In the genomic region with DNA sequence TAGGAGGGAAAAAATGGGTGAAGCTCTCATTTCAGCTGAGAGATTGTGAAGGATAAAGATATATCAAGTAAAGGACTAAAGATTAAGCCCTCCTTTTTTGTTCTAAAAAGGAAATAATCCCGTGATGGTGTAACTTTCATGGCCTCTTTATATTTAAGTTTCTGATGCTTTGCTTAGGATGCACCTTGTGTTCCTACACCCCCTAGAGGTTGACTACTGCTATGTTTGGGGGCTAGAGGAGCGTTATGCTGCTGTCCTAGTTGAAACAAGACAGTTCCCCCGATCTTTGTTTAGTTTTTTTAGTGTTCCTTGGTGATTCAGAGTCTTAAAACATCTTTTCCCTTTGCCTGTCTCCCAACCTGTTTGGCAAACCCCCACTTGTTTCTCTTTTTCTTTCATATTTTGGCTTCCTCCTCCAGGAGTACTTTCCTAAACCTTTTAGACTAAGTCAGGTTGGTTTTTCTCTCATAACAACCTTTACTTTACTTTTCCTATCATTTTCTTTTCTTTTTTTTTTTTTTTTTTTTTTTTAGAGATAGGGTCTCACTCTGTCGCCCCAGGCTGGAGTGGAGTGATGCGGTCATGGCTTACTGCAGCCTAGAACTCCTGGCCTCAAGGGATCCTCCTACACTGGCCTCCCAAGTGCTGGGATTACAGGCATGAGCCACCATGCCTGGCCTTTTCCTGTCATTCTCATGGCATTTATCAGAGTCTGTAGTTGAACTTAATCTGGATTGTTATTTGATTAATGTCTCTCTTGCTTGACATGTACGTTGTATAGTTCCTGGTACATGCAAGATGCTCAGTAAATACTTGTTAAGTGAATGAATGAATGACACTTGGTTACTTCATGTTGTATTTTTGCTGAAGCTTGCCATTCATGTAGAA, we compare ENCODE assay signal across 8 cellular contexts. TPM values are rescaled to one million over a fixed set of nuclear protein-coding genes. Genes with fewer than 3 reads are reported as not detected.
DNase-seq lines count a peak whose midpoint lies in the region; ATAC-seq and TF ChIP-seq lines count a peak whose summit lies in the region.

No MANE protein-coding gene starts in this region.

- POLR2A ChIA-PET in AG04450 (lab: Yijun Ruan, JAX) = interaction anchor here (0.5 to 1.2 kb wide), 4 partner anchors 22 to 572 kb away, joined by 4 to 6 read pairs (median 4); partner anchors contain the start of gene WTIP

- intact Hi-C loops in aorta (cut with DNase I) = loop anchor here (5.0 kb wide), 3 partner anchors 51 to 74 kb away; partner anchors contain the start of gene WTIP (in 1 of the 2)

- CTCF ChIA-PET in AG04450 (lab: Charles Lee) = interaction anchor here (0.6 to 1.0 kb wide), 7 partner anchors 9 to 72 kb away, joined by 3 to 8 read pairs (median 4); no protein-coding TSS in a partner anchor

- H3K4me1 Mint-ChIP-seq in memory B cell = peaks cover 18% of the 10 kb centered on the region

- H3K9ac ChIP-seq in SK-N-MC (ENCODE audit: insufficient read length) = peak overlapping the region; percentile 37

- H3K36me3 ChIP-seq in GM06990 (ENCODE audit: control insufficient read depth, insufficient read depth, low read length) (peaks cover 3% of the 10 kb centered on the region), SK-N-MC (ENCODE audit: insufficient read depth, low read length) (peaks cover 49% of the 10 kb centered on the region), aorta (ENCODE audit: control insufficient read depth in 1 of 2, insufficient read depth in 2 of 2, low read length in 1 of 2) (no peaks in the 10 kb centered on the region)

- ATAC-seq in memory B cell (ENCODE audit: low read depth) = peak; percentile 49
- no peak for ATAC-seq in aorta (ENCODE audit: low FRiP score)
- no peak for ATAC-seq in GM21737 (IDR thresholded peaks at IDR 0.05; ENCODE audit: unreplicated experiment)

- DNase-seq in AG04450 (ENCODE audit: low read depth, low spot score) = no peak
- no peak for DNase-seq in GM06990 (ENCODE audit: extremely low read depth, insufficient read length)
- DNase-seq in KBM-7 = peak; percentile 72
- peak; percentile 26 for DNase-seq in SK-N-MC (ENCODE audit: low read depth, low spot score)
- DNase-seq in central memory CD4-positive, alpha-beta T cell = peak; percentile 65
- DNase-seq in memory B cell (ENCODE audit: low spot score in 2 of 2) = peak; percentile 22 to 40
- DNase-seq in aorta = no peak

- 12 to 15% methylated on average over 6 of the region's 6 CpGs for WGBS in aorta, 2 donors

- H3K4me3 Mint-ChIP-seq in memory B cell = peak overlapping the region; percentile 15

- no peaks in the 10 kb centered on the region for H3K27me3 Mint-ChIP-seq in memory B cell

- H3K4me3 ChIP-seq in AG04450 (ENCODE audit: low read depth, low read length) (peak overlapping the region; percentile 34), GM06990 (replicated peaks; ENCODE audit: low read depth, low read length) (peak overlapping the region; percentile 9; the same call in 1 of the 2 replicates), SK-N-MC (peak overlapping the region; percentile 95), aorta (ENCODE audit: low read length in 2 of 2) (peak overlapping the region; percentile 28 to 63)

- H3K27ac ChIP-seq in AG04450 (ENCODE audit: low read depth, low read length) (peak overlapping the region; percentile 75), SK-N-MC (no peak overlapping the region), aorta (ENCODE audit: low read depth in 1 of 2, low read length in 2 of 2) (peak overlapping the region; percentile 49 to 74)

- H3K9me3 Mint-ChIP-seq in memory B cell = no peaks in the 10 kb centered on the region

- in situ Hi-C loops in KBM-7 (cut with MboI; ENCODE audit: low pct_unique_long_range_greater_than_20kb, low sequenced_read_pairs) = no loop called here

- H3K4me1 ChIP-seq in aorta (ENCODE audit: control insufficient read depth in 1 of 2, insufficient read depth in 2 of 2, low read length in 2 of 2) = peaks cover 5 to 6% of the 10 kb centered on the region in 2 donors

- peak overlapping the region; percentile 18 for H3K27ac Mint-ChIP-seq in memory B cell

- H3K27me3 ChIP-seq in AG04450 (ENCODE audit: control insufficient read depth, insufficient read depth, low read length) (no peaks in the 10 kb centered on the region), GM06990 (replicated peaks; ENCODE audit: control insufficient read depth, insufficient read depth, low read length) (no peaks in the 10 kb centered on the region), aorta (ENCODE audit: control insufficient read depth in 1 of 2, insufficient read depth in 2 of 2, low read length in 1 of 2) (peaks cover 0 to 2% of the 10 kb centered on the region in 2 donors)

- TF ChIP-seq CTCF in AG04450 (IDR thresholded peaks at IDR 0.05; ENCODE audit: low read depth, low read length) (peak; percentile 80), GM06990 (IDR thresholded peaks at IDR 0.05; ENCODE audit: insufficient read depth, low read length, poor library complexity, severe bottlenecking) (peak; percentile 86)

- H3K9me3 ChIP-seq in AG04450 (ENCODE audit: control insufficient read depth, insufficient read depth, low read length) (no peaks in the 10 kb centered on the region; the same call in 1 of the 2 replicates), SK-N-MC (ENCODE audit: low read depth, low read length) (no peaks in the 10 kb centered on the region), aorta (ENCODE audit: control insufficient read depth, low read length) (no peaks in the 10 kb centered on the region)

- peaks cover 4% of the 10 kb centered on the region for H3K36me3 Mint-ChIP-seq in memory B cell

RNA-seq across cellular contexts. Expression of gene UBA2, which starts 2.8 kb away (rescaled TPM):
- polyA plus RNA-seq in AG04450 (2011; rRNA removed) = 156 and 162 TPM in 2 replicates
- polyA minus RNA-seq in AG04450 (2011; rRNA and poly(A)+ RNA removed) = 119 and 198 TPM in 2 replicates
- 100 to 1,000 TPM in 1 of 2 donors, 10 to 100 TPM in 1; 87.3 to 152 TPM for total RNA-seq in aorta
- 100 to 1,000 TPM; 114 to 134 TPM for polyA plus RNA-seq in aorta

RNA-seq across cellular contexts. Expression of gene PDCD2L, which starts 26.8 kb away (rescaled TPM):
- polyA plus RNA-seq in AG04450 (2011; rRNA removed) (11.3 and 14.0 TPM in 2 replicates), aorta (10 to 100 TPM in 1 of 2 donors, 1 to 10 TPM in 1; 6.1 to 12.3 TPM)
- 10.9 and 12.3 TPM in 2 replicates for polyA minus RNA-seq in AG04450 (2011; rRNA and poly(A)+ RNA removed)
- total RNA-seq in aorta = 1 to 10 TPM; 5.6 to 6.0 TPM

RNA-seq across cellular contexts. Expression of gene WTIP, which starts 50.6 kb away (rescaled TPM):
- polyA plus RNA-seq in AG04450 (2011; rRNA removed) (27.2 and 32.1 TPM in 2 replicates), aorta (10 to 100 TPM; 52.0 to 73.4 TPM)
- polyA minus RNA-seq in AG04450 (2011; rRNA and poly(A)+ RNA removed) = 55.5 and 73.2 TPM in 2 replicates
- total RNA-seq in aorta = 10 to 100 TPM; 74.0 to 89.3 TPM

Comparison
In these comparisons a context has a peak if more than half of its experiments do, and no peak if none do; other contexts are left out.
1. DNase-seq: peak in KBM-7 (single experiment), SK-N-MC (single experiment), central memory CD4-positive, alpha-beta T cell (single experiment) and memory B cell (2 of 2); none in AG04450 (single experiment), GM06990 (single experiment) and aorta (0 of 2).
2. H3K4me3 ChIP-seq: peak in every context shown above with its lines; median percentile 95 in SK-N-MC; 46 in aorta; 34 in AG04450; 9 in GM06990.